ENCODE assay signal across 12 cellular contexts in the genomic region with DNA sequence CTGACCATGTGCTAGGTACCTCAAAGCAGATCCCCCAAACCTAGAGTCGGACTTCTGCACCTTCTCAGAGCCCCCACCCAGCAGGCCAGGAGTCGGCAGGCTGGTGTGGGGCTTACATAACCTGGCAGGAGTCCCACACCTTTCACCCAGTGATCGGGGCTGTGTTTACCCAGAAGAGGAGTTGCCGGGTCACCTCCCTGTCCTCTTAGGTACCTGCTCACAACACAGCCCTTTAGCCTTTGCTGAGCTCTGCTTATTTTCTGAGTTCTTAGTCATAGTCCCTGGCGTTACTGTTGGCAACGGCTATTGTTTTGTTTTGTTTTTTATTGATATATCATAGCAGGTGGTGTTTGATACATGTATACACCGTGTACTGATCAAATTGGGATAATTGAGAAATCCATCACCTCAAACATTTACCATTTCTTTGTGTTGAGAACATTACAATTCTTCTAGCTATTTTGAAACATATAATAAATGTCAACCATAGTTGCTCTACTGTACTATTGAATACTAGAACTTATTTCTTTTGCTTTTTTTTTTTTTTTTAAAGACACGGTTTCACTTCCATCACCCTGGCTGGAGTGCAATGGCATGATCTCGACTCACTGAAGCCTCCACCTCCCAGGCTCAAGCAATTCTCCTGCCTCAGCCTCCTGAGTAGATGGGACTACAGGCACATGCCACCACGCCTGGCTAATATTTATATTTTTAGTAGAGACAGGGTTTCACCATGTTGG. TPM values are rescaled to one million over a fixed set of nuclear protein-coding genes. Genes with fewer than 3 reads are reported as not detected.
DNase-seq lines count a peak whose midpoint lies in the region; ATAC-seq, FAIRE-seq and TF ChIP-seq lines count a peak whose summit lies in the region.
"Had no signal": no experiment of that assay in that cellular context is flagged by ENCODE, and none has a peak within 500 bp of the region (broad histone marks: within the 10 kb centered on the region; RNA-seq: fewer than 3 reads in every experiment).

No MANE protein-coding gene starts in this region.

- TF ChIP-seq CTCF in mesothelial cell of epicardium (IDR thresholded peaks at IDR 0.05; ENCODE audit: unreplicated experiment): no peak

- FAIRE-seq in GM19239 (lab: Jason Lieb, UNC): no peak

- peaks cover 4% of the 10 kb centered on the region for H3K4me1 Mint-ChIP-seq in activated T-helper 17 cell treated with anti-CD3 and anti-CD28 coated beads, Interleukin-2, amount 50 U/mL, for 72 hours
- H3K4me1 Mint-ChIP-seq in mesothelial cell of epicardium: no peaks in the 10 kb centered on the region

- 58 to 65% methylated on average over 10 of the region's 10 CpGs for WGBS in aorta, 2 donors

- ATAC-seq in activated T-helper 17 cell treated with anti-CD3 and anti-CD28 coated beads, Interleukin-2, amount 50 U/mL, for 72 hours (replicated peaks): peak; percentile 70
- ATAC-seq in aorta (ENCODE audit: low FRiP score) (no peak), HG02588 (IDR thresholded peaks at IDR 0.05; ENCODE audit: unreplicated experiment) (no peak)

- no peak overlapping the region for H3K4me3 ChIP-seq in aorta (ENCODE audit: low read length in 2 of 2)
- H3K4me3 ChIP-seq: MG63, upper lobe of left lung had no signal

- no peaks in the 10 kb centered on the region for H3K4me1 ChIP-seq in aorta (ENCODE audit: control insufficient read depth in 1 of 2, insufficient read depth in 2 of 2, low read length in 2 of 2)
- H3K4me1 ChIP-seq: upper lobe of left lung had no signal

- in situ Hi-C loops in Caki2 (cut with HindIII; ENCODE audit: low pct_unique_long_range_greater_than_20kb, low sequenced_read_pairs): no loop called here

- DNase-seq in Caki2 (ENCODE audit: low read depth): peak; percentile 68
- DNase-seq in LoVo (ENCODE audit: low spot score): peak; percentile 58
- peak; percentile 29 to 83 for DNase-seq in lung microvascular endothelial cell (ENCODE audit: low read depth in 2 of 2)
- DNase-seq in aorta: no peak
- no peak for DNase-seq in mesothelial cell of epicardium (ENCODE audit: low spot score in 2 of 2, unreplicated experiment in 2 of 2)
- no peak for DNase-seq in GM19239 (ENCODE audit: insufficient read length, low spot score)
- DNase-seq: activated naive CD4-positive, alpha-beta T cell treated with anti-CD3 and anti-CD28 coated beads for 36 hours; GF-D8; MG63; upper lobe of left lung had no signal

- H3K27me3 Mint-ChIP-seq in activated T-helper 17 cell treated with anti-CD3 and anti-CD28 coated beads, Interleukin-2, amount 50 U/mL, for 72 hours: no peaks in the 10 kb centered on the region
- H3K27me3 Mint-ChIP-seq in mesothelial cell of epicardium (ENCODE audit: low read depth): no peaks in the 10 kb centered on the region

- H3K9me3 Mint-ChIP-seq in activated T-helper 17 cell treated with anti-CD3 and anti-CD28 coated beads, Interleukin-2, amount 50 U/mL, for 72 hours: no peaks in the 10 kb centered on the region
- H3K9me3 Mint-ChIP-seq in mesothelial cell of epicardium: no peaks in the 10 kb centered on the region
- H3K9me3 Mint-ChIP-seq: activated naive CD4-positive, alpha-beta T cell treated with anti-CD3 and anti-CD28 coated beads for 36 hours had no signal

- no peak overlapping the region for H3K27ac ChIP-seq in aorta (ENCODE audit: low read depth in 1 of 2, low read length in 2 of 2)
- H3K27ac ChIP-seq: upper lobe of left lung had no signal

- peak overlapping the region; percentile 12 for H3K27ac Mint-ChIP-seq in activated T-helper 17 cell treated with anti-CD3 and anti-CD28 coated beads, Interleukin-2, amount 50 U/mL, for 72 hours
- no peak overlapping the region for H3K27ac Mint-ChIP-seq in mesothelial cell of epicardium
- H3K27ac Mint-ChIP-seq: activated naive CD4-positive, alpha-beta T cell treated with anti-CD3 and anti-CD28 coated beads for 36 hours had no signal

- no peaks in the 10 kb centered on the region for H3K9me3 ChIP-seq in aorta (ENCODE audit: control insufficient read depth, low read length)
- H3K9me3 ChIP-seq: MG63, upper lobe of left lung had no signal

- intact Hi-C loops in aorta (cut with DNase I): no loop called here

- H3K4me3 Mint-ChIP-seq in activated T-helper 17 cell treated with anti-CD3 and anti-CD28 coated beads, Interleukin-2, amount 50 U/mL, for 72 hours: no peak overlapping the region
- H3K4me3 Mint-ChIP-seq in mesothelial cell of epicardium: no peak overlapping the region
- H3K4me3 Mint-ChIP-seq: activated naive CD4-positive, alpha-beta T cell treated with anti-CD3 and anti-CD28 coated beads for 36 hours had no signal

- no peaks in the 10 kb centered on the region for H3K27me3 ChIP-seq in aorta (ENCODE audit: control insufficient read depth in 1 of 2, insufficient read depth in 2 of 2, low read length in 1 of 2)
- H3K27me3 ChIP-seq: MG63, upper lobe of left lung had no signal

- no peaks in the 10 kb centered on the region for H3K36me3 Mint-ChIP-seq in activated T-helper 17 cell treated with anti-CD3 and anti-CD28 coated beads, Interleukin-2, amount 50 U/mL, for 72 hours (ENCODE audit: low read depth)
- H3K36me3 Mint-ChIP-seq in mesothelial cell of epicardium: no peaks in the 10 kb centered on the region

- no peaks in the 10 kb centered on the region for H3K36me3 ChIP-seq in aorta (ENCODE audit: control insufficient read depth in 1 of 2, insufficient read depth in 2 of 2, low read length in 1 of 2)
- H3K36me3 ChIP-seq: MG63, upper lobe of left lung had no signal

RNA-seq across cellular contexts. Expression of gene EEIG1, which starts 10.4 kb away (rescaled TPM):
- 93.4 and 140 TPM in 2 replicates for total RNA-seq in Caki2 (2014; rRNA removed; shearing (Covaris generic); ENCODE audit: low replicate concordance)
- total RNA-seq in activated T-helper 17 cell treated with anti-CD3 and anti-CD28 coated beads, Interleukin-2, amount 50 U/mL, for 72 hours: 10 to 100 TPM; 29.6 to 37.8 TPM
- total RNA-seq in lung microvascular endothelial cell (10.2 and 24.2 TPM in 2 replicates), aorta (10 to 100 TPM; 41.4 to 63.1 TPM), mesothelial cell of epicardium (62.8 to 68.8 TPM (median 67.4 TPM) in 3 replicates)
- 10 to 100 TPM in 1 of 2 donors, 1 to 10 TPM in 1; 7.9 to 22.0 TPM for polyA plus RNA-seq in aorta

RNA-seq across cellular contexts. Expression of gene DPM2, which starts 53.5 kb away (rescaled TPM):
- 46.9 and 54.5 TPM in 2 replicates for total RNA-seq in Caki2 (2014; rRNA removed; shearing (Covaris generic); ENCODE audit: low replicate concordance)
- total RNA-seq in activated T-helper 17 cell treated with anti-CD3 and anti-CD28 coated beads, Interleukin-2, amount 50 U/mL, for 72 hours: 10 to 100 TPM; 29.4 to 54.5 TPM
- total RNA-seq in lung microvascular endothelial cell (8.9 and 12.3 TPM in 2 replicates), aorta (10 to 100 TPM; 20.0 to 26.3 TPM), mesothelial cell of epicardium (36.8 to 37.5 TPM (median 36.9 TPM) in 3 replicates)
- polyA plus RNA-seq in aorta: 10 to 100 TPM; 18.2 to 22.7 TPM

Comparison
In these comparisons a context has a peak if more than half of its experiments do, and no peak if none do; other contexts are left out.
1. DNase-seq: peak in Caki2 (single experiment), LoVo (single experiment) and lung microvascular endothelial cell (2 of 2); none in aorta (0 of 2), mesothelial cell of epicardium (0 of 2) and GM19239 (single experiment).